ENCODE assay signal across 8 cellular contexts in the genomic region with DNA sequence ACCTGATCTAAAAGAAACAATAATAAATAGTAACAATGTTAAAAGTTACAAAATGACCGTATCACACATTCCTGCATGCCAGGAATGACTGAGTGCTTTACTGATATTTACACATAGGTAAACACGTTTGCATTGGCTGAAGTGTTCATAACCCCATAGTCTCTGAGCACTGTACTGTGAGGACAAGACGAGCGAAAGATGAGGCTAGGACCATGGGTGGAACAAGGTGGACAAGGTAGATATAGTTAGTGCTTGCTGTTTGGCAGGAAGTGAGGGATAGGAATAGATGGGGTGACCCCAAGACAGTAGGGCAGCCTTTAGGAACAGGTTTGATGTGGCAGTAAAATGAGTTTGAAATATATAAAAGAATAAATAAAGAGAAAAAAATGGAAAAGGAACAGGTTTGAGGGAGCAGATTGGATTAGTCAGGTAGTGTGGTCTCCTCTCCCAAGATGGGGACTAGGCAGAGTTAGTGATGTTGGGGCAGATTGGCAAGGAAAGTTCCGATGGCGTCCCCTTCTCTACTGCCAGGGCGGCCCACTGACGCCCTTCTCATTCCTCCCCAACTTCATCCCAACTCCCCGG. TPM values are rescaled to one million over a fixed set of nuclear protein-coding genes. Genes with fewer than 3 reads are reported as not detected.
DNase-seq lines count a peak whose midpoint lies in the region; ATAC-seq and TF ChIP-seq lines count a peak whose summit lies in the region.

No MANE protein-coding gene starts in this region.

- POLR2A ChIA-PET in MCF 10A (lab: Yijun Ruan, JAX), result interaction anchor here (1.2 to 1.7 kb wide), 2 partner anchors 14 to 32 kb away, joined by 8 to 12 read pairs; a partner anchor contains a TSS
- POLR2A ChIA-PET in naive thymus-derived CD4-positive, alpha-beta T cell (lab: Charles Lee), result interaction anchor here (1.1 to 1.9 kb wide), 3 partner anchors 8 to 35 kb away, joined by 5 to 7 read pairs (median 6); a partner anchor contains a TSS

- H3K4me1 Mint-ChIP-seq in MCF 10A (ENCODE audit: insufficient read depth, unreplicated experiment), result peaks cover 16% of the 10 kb centered on the region
- peaks cover 16 to 46% (median 40%) of the 10 kb centered on the region in 7 donors for H3K4me1 Mint-ChIP-seq in naive thymus-derived CD4-positive, alpha-beta T cell

- H3K36me3 ChIP-seq in naive thymus-derived CD4-positive, alpha-beta T cell (ENCODE audit: control insufficient read depth in 2 of 3, insufficient read depth in 3 of 3, low read length in 3 of 3), result peaks cover 7 to 28% (median 11%) of the 10 kb centered on the region in 3 experiments

- peak overlapping the region; percentile 77 for H3K4me3 Mint-ChIP-seq in MCF 10A (ENCODE audit: unreplicated experiment)
- peak overlapping the region; percentile 83 to 93 (median 92) for H3K4me3 Mint-ChIP-seq in naive thymus-derived CD4-positive, alpha-beta T cell

- H3K27me3 Mint-ChIP-seq in MCF 10A (ENCODE audit: insufficient read depth, unreplicated experiment), result no peaks in the 10 kb centered on the region
- H3K27me3 Mint-ChIP-seq in naive thymus-derived CD4-positive, alpha-beta T cell, result peaks cover 0 to 5% (median 0%) of the 10 kb centered on the region in 5 donors

- H3K9me3 ChIP-seq in naive thymus-derived CD4-positive, alpha-beta T cell (ENCODE audit: control insufficient read depth in 2 of 3, low read length in 3 of 3), result no peaks in the 10 kb centered on the region

- TF ChIP-seq CTCF in AG10803 (conservative IDR thresholded peaks at IDR 0.05; ENCODE audit: low read length) (no peak), MCF 10A (IDR thresholded peaks at IDR 0.05; ENCODE audit: unreplicated experiment) (no peak)

- H3K9me3 Mint-ChIP-seq in MCF 10A (ENCODE audit: unreplicated experiment), result no peaks in the 10 kb centered on the region
- H3K9me3 Mint-ChIP-seq in naive thymus-derived CD4-positive, alpha-beta T cell, result no peaks in the 10 kb centered on the region

- peaks cover 24% of the 10 kb centered on the region for H3K36me3 Mint-ChIP-seq in MCF 10A (ENCODE audit: insufficient read depth, unreplicated experiment)
- H3K36me3 Mint-ChIP-seq in naive thymus-derived CD4-positive, alpha-beta T cell, result peaks cover 5 to 18% (median 6%) of the 10 kb centered on the region in 5 donors

- H3K27ac ChIP-seq in naive thymus-derived CD4-positive, alpha-beta T cell (ENCODE audit: low read depth, low read length), result peak overlapping the region; percentile 94

- H3K4me3 ChIP-seq in AG10803 (ENCODE audit: low read length), result peak overlapping the region; percentile 51
- peak overlapping the region; percentile 72 for H3K4me3 ChIP-seq in naive thymus-derived CD4-positive, alpha-beta T cell (ENCODE audit: low read length)

- no TSS peak for BruUV-seq in MCF 10A (replicated peaks; lab: Mats Ljungman, UMichigan)

- peaks cover 22 to 26% of the 10 kb centered on the region in 2 donors for H3K4me1 ChIP-seq in naive thymus-derived CD4-positive, alpha-beta T cell (ENCODE audit: control insufficient read depth in 2 of 2, insufficient read depth in 2 of 2, low read length in 2 of 2)

- peak overlapping the region; percentile 78 for H3K27ac Mint-ChIP-seq in MCF 10A (ENCODE audit: low read depth, unreplicated experiment)
- H3K27ac Mint-ChIP-seq in naive thymus-derived CD4-positive, alpha-beta T cell, result peak overlapping the region; percentile 53 to 95 (median 91)

- DNase-seq in AG10803 (ENCODE audit: low read depth), result no peak
- DNase-seq in MCF 10A (ENCODE audit: unreplicated experiment), result no peak
- DNase-seq in naive thymus-derived CD4-positive, alpha-beta T cell, result no peak
- no peak for DNase-seq in NCI-H2227 treated with DMSO at 0.1 percent for 48 hours (lab: John Stamatoyannopoulos, UW)
- DNase-seq in NCI-H446 treated with DMSO at 0.1 percent for 48 hours (lab: John Stamatoyannopoulos, UW), result no peak
- no peak for DNase-seq in NCI-H1694 (lab: John Stamatoyannopoulos, UW)

- H3K27me3 ChIP-seq in naive thymus-derived CD4-positive, alpha-beta T cell (ENCODE audit: control insufficient read depth in 2 of 2, insufficient read depth in 2 of 2, low read length in 2 of 2), result no peaks in the 10 kb centered on the region

- CTCF ChIA-PET in MCF 10A (lab: Yijun Ruan, JAX), result no interaction called here
- CTCF ChIA-PET in naive thymus-derived CD4-positive, alpha-beta T cell (lab: Charles Lee), result no interaction called here

- ATAC-seq in HG03432 (IDR thresholded peaks at IDR 0.05; ENCODE audit: unreplicated experiment), result peak; percentile 3
- ATAC-seq in naive thymus-derived CD4-positive, alpha-beta T cell, result no peak
- no peak for ATAC-seq in HG02970 (IDR thresholded peaks at IDR 0.05; ENCODE audit: low FRiP score, unreplicated experiment)

- intact Hi-C loops in MCF 10A (cut with micrococcal nuclease), result no loop called here
- intact Hi-C loops in naive thymus-derived CD4-positive, alpha-beta T cell (cut with micrococcal nuclease), result no loop called here

RNA-seq across cellular contexts. Expression of a gene that starts 0.5 kb away (rescaled TPM):
- 81.0 and 85.5 TPM in 2 replicates for total RNA-seq in MCF 10A (2022)
- 100 to 1,000 TPM in 1 of 5 experiments, 10 to 100 TPM in 4; 67.1 to 133 (median 73.0) TPM for total RNA-seq in naive thymus-derived CD4-positive, alpha-beta T cell
- polyA plus RNA-seq in naive thymus-derived CD4-positive, alpha-beta T cell, result 10 to 100 TPM; 59.4 to 97.9 TPM

RNA-seq across cellular contexts. Expression of a gene that starts 1.6 kb away (rescaled TPM):
- total RNA-seq in MCF 10A (2022), result not detected in 2 replicates
- under 1 TPM in 2 of 5 experiments, not detected in 3; 0.58 to 0.73 TPM for total RNA-seq in naive thymus-derived CD4-positive, alpha-beta T cell
- polyA plus RNA-seq in naive thymus-derived CD4-positive, alpha-beta T cell, result not detected

RNA-seq across cellular contexts. Expression of a gene that starts 7.4 kb away (rescaled TPM):
- 9.6 and 12.0 TPM in 2 replicates for total RNA-seq in MCF 10A (2022)
- total RNA-seq in naive thymus-derived CD4-positive, alpha-beta T cell, result 1 to 10 TPM; 2.6 to 9.1 (median 7.5) TPM
- polyA plus RNA-seq in naive thymus-derived CD4-positive, alpha-beta T cell, result under 1 TPM in 1 of 2 donors, not detected in 1; 0.07 TPM

RNA-seq across cellular contexts. Expression of a gene that starts 7.7 kb away (rescaled TPM):
- total RNA-seq in MCF 10A (2022), result 18.1 and 18.7 TPM in 2 replicates
- total RNA-seq in naive thymus-derived CD4-positive, alpha-beta T cell, result 10 to 100 TPM in 3 of 5 experiments, 1 to 10 TPM in 2; 4.3 to 88.1 (median 11.0) TPM
- polyA plus RNA-seq in naive thymus-derived CD4-positive, alpha-beta T cell, result under 1 TPM; 0.48 to 0.78 TPM

RNA-seq across cellular contexts. Expression of a gene that starts 21.2 kb away (rescaled TPM):
- total RNA-seq in MCF 10A (2022), result 49.8 and 65.7 TPM in 2 replicates
- total RNA-seq in naive thymus-derived CD4-positive, alpha-beta T cell, result 10 to 100 TPM in 1 of 5 experiments, 1 to 10 TPM in 3, under 1 TPM in 1; 0.89 to 66.0 (median 1.8) TPM
- polyA plus RNA-seq in naive thymus-derived CD4-positive, alpha-beta T cell, result not detected
